Comparison of ENCODE assay signal across 2 cellular contexts in the genomic region with DNA sequence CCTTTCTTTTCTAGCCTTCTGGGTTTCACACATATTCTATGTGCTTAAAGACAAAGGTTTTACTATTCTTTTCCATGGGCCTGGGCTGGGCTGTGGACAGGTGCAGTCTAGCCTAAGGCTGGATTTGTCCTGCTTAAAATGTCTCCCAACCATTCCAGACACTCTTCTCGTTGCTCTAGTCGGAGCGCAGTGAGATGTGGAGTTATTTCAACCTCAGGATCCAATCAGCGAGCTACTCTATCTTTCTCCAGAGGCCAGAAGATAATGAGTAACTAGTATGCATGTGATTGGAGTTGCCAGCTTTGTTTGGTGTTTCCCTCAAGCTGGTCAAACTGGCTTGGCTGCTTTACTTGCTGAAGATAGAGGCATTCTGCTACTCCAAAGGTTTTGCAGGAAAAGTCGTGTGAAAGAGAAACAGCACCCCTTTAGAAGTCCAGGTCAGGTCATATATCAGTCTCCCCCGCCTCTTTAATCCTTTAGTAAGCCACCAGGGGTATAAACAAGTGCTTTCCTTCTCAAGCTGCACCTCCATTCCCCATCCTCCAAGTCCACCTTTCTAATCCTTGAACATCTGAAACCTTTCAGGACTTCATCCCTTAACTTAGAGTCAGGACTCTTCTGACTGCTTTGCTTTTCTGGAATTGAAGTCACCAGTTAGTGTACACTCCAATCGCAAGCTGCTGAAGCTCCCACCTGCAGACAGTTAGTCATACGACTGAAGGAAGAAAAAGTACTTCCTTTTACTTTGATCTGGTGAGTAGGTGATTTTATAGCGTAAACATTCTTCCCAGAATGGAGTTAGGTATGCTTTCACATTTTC.
TF ChIP-seq lines count a peak whose summit lies in the region.

No MANE protein-coding gene starts in this region.

TF ChIP-seq in A549, 52 proteins besides CTCF, POLR2A, EP300 and RAD21 (continued from another document):
- peak; percentile 71 for TF ChIP-seq JUNB (IDR thresholded peaks at IDR 0.05)
- TF ChIP-seq JUN (IDR thresholded peaks at IDR 0.05): peak in 1 of 2 experiments; percentile 33; a peak in 1 of 5 replicates
- TF ChIP-seq MAFK (IDR thresholded peaks at IDR 0.05; ENCODE audit: partially characterized antibody): no peak
- no peak for TF ChIP-seq FOSL2 (IDR thresholded peaks at IDR 0.05)
- TF ChIP-seq FOSL2 (CRISPR knock-in tag; IDR thresholded peaks at IDR 0.05): peak; percentile 66
- TF ChIP-seq GATA3 (IDR thresholded peaks at IDR 0.05; ENCODE audit: borderline replicate concordance): peak; percentile 42; the same call in 1 of the 2 replicates
- TF ChIP-seq, protein P1, sequence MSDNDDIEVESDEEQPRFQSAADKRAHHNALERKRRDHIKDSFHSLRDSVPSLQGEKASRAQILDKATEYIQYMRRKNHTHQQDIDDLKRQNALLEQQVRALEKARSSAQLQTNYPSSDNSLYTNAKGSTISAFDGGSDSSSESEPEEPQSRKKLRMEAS (IDR thresholded peaks at IDR 0.05): 0 out of 2 replicates have a peak, but pooled peaks have one; percentile 18
TF ChIP-seq in A549: peak in this region for 5.

TF ChIP-seq in Ishikawa, 13 proteins besides CTCF, POLR2A, EP300 and RAD21 (continued from another document):
- TF ChIP-seq, protein P2, sequence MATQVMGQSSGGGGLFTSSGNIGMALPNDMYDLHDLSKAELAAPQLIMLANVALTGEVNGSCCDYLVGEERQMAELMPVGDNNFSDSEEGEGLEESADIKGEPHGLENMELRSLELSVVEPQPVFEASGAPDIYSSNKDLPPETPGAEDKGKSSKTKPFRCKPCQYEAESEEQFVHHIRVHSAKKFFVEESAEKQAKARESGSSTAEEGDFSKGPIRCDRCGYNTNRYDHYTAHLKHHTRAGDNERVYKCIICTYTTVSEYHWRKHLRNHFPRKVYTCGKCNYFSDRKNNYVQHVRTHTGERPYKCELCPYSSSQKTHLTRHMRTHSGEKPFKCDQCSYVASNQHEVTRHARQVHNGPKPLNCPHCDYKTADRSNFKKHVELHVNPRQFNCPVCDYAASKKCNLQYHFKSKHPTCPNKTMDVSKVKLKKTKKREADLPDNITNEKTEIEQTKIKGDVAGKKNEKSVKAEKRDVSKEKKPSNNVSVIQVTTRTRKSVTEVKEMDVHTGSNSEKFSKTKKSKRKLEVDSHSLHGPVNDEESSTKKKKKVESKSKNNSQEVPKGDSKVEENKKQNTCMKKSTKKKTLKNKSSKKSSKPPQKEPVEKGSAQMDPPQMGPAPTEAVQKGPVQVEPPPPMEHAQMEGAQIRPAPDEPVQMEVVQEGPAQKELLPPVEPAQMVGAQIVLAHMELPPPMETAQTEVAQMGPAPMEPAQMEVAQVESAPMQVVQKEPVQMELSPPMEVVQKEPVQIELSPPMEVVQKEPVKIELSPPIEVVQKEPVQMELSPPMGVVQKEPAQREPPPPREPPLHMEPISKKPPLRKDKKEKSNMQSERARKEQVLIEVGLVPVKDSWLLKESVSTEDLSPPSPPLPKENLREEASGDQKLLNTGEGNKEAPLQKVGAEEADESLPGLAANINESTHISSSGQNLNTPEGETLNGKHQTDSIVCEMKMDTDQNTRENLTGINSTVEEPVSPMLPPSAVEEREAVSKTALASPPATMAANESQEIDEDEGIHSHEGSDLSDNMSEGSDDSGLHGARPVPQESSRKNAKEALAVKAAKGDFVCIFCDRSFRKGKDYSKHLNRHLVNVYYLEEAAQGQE (IDR thresholded peaks at IDR 0.05; ENCODE audit: low read depth): no peak
- TF ChIP-seq EGR1 (IDR thresholded peaks at IDR 0.05): no peak
- no peak for TF ChIP-seq TAF1 (IDR thresholded peaks at IDR 0.05; ENCODE audit: low read depth)
- no peak for TF ChIP-seq CEBPB (IDR thresholded peaks at IDR 0.05)
- TF ChIP-seq TCF12 (IDR thresholded peaks at IDR 0.05; ENCODE audit: low read depth): no peak; the same call in 1 of the 2 replicates
- peak; percentile 37; the same call in 1 of the 2 replicates for TF ChIP-seq TEAD4 (IDR thresholded peaks at IDR 0.05)
- TF ChIP-seq, protein P1 (IDR thresholded peaks at IDR 0.05): peak; percentile 47; the same call in 1 of the 2 replicates
- no peak for TF ChIP-seq FOXM1 (IDR thresholded peaks at IDR 0.05; ENCODE audit: borderline replicate concordance, low read depth)
- no peak for TF ChIP-seq ZBTB7A (IDR thresholded peaks at IDR 0.05; ENCODE audit: low read depth)
- no peak for TF ChIP-seq YY1 (IDR thresholded peaks at IDR 0.05; ENCODE audit: low read depth)
- TF ChIP-seq NFIC (IDR thresholded peaks at IDR 0.05): no peak
- TF ChIP-seq, protein P3, sequence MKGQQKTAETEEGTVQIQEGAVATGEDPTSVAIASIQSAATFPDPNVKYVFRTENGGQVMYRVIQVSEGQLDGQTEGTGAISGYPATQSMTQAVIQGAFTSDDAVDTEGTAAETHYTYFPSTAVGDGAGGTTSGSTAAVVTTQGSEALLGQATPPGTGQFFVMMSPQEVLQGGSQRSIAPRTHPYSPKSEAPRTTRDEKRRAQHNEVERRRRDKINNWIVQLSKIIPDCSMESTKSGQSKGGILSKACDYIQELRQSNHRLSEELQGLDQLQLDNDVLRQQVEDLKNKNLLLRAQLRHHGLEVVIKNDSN (IDR thresholded peaks at IDR 0.05): no peak; the same call in 1 of the 2 replicates
